1 cellular context compared by ENCODE assay signal in the genomic region with DNA sequence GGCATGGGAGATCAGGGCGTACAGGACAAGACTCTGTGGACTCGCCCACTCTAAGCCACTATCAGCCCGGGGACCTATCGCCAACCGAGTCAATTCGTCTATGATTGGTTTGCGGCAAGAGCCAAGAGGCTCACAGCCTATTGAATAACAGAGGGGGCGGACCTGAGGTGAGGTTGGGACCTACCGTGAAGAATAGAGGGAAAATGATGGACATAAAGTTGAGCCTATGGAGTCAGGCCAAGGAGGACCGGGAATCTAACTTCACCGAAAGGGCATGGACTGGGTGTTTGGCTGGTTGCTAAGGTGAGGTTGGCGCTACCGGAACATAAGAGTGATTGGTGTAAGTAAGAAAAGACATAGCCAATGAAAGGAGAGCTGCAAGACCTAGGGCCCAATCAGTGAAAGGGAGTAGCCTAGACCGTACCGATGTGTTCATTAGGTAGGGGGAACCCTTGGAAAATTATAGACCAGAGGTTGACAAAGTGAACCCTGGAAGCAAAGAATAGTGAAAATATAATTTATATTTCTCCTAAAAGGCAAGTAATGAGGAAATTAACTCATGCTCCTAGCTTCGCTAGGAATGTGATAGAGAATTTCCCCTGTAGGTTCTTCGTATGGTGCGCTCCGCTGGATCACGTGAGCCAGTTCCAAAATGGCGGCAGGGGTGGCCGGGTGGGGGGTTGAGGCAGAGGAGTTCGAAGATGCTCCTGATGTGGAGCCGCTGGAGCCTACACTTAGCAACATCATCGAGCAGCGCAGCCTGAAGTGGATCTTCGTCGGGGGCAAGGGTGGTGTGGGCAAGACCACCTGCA.
TF ChIP-seq lines count a peak whose summit lies in the region.

A gene (plus strand): TSS at position 644 of the 812 bp plus-strand sequence. CDS start 9 bp downstream, at position 653.

TF ChIP-seq in K562, 482 proteins besides CTCF, POLR2A, EP300 and RAD21 (continued from another document and continues in another):
- TF ChIP-seq, protein P1, sequence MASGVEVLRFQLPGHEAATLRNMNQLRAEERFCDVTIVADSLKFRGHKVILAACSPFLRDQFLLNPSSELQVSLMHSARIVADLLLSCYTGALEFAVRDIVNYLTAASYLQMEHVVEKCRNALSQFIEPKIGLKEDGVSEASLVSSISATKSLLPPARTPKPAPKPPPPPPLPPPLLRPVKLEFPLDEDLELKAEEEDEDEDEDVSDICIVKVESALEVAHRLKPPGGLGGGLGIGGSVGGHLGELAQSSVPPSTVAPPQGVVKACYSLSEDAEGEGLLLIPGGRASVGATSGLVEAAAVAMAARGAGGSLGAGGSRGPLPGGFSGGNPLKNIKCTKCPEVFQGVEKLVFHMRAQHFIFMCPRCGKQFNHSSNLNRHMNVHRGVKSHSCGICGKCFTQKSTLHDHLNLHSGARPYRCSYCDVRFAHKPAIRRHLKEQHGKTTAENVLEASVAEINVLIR (CRISPR knock-in tag; IDR thresholded peaks at IDR 0.05): no peak
- peak; percentile 11; the same call in 1 of the 2 replicates for TF ChIP-seq CREB1 (IDR thresholded peaks at IDR 0.05)
- TF ChIP-seq CREB1 (CRISPR knock-in tag; IDR thresholded peaks at IDR 0.05): no peak
- TF ChIP-seq, protein P2, sequence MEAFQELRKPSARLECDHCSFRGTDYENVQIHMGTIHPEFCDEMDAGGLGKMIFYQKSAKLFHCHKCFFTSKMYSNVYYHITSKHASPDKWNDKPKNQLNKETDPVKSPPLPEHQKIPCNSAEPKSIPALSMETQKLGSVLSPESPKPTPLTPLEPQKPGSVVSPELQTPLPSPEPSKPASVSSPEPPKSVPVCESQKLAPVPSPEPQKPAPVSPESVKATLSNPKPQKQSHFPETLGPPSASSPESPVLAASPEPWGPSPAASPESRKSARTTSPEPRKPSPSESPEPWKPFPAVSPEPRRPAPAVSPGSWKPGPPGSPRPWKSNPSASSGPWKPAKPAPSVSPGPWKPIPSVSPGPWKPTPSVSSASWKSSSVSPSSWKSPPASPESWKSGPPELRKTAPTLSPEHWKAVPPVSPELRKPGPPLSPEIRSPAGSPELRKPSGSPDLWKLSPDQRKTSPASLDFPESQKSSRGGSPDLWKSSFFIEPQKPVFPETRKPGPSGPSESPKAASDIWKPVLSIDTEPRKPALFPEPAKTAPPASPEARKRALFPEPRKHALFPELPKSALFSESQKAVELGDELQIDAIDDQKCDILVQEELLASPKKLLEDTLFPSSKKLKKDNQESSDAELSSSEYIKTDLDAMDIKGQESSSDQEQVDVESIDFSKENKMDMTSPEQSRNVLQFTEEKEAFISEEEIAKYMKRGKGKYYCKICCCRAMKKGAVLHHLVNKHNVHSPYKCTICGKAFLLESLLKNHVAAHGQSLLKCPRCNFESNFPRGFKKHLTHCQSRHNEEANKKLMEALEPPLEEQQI (IDR thresholded peaks at IDR 0.05): no peak; the same call in 1 of the 2 replicates
- no peak for TF ChIP-seq ZBED1 (IDR thresholded peaks at IDR 0.05)
- TF ChIP-seq, protein P3, sequence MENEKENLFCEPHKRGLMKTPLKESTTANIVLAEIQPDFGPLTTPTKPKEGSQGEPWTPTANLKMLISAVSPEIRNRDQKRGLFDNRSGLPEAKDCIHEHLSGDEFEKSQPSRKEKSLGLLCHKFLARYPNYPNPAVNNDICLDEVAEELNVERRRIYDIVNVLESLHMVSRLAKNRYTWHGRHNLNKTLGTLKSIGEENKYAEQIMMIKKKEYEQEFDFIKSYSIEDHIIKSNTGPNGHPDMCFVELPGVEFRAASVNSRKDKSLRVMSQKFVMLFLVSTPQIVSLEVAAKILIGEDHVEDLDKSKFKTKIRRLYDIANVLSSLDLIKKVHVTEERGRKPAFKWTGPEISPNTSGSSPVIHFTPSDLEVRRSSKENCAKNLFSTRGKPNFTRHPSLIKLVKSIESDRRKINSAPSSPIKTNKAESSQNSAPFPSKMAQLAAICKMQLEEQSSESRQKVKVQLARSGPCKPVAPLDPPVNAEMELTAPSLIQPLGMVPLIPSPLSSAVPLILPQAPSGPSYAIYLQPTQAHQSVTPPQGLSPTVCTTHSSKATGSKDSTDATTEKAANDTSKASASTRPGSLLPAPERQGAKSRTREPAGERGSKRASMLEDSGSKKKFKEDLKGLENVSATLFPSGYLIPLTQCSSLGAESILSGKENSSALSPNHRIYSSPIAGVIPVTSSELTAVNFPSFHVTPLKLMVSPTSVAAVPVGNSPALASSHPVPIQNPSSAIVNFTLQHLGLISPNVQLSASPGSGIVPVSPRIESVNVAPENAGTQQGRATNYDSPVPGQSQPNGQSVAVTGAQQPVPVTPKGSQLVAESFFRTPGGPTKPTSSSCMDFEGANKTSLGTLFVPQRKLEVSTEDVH (IDR thresholded peaks at IDR 0.05; ENCODE audit: low read depth, partially characterized antibody): no peak
- TF ChIP-seq EWSR1 (IDR thresholded peaks at IDR 0.05; ENCODE audit: borderline replicate concordance, low read depth, partially characterized antibody): no peak
- TF ChIP-seq PHTF2 (CRISPR knock-in tag; IDR thresholded peaks at IDR 0.05): no peak
- TF ChIP-seq ARNT (IDR thresholded peaks at IDR 0.05): peak; percentile 44 to 68; a peak in 2 of 4 replicates
- TF ChIP-seq, protein P4, sequence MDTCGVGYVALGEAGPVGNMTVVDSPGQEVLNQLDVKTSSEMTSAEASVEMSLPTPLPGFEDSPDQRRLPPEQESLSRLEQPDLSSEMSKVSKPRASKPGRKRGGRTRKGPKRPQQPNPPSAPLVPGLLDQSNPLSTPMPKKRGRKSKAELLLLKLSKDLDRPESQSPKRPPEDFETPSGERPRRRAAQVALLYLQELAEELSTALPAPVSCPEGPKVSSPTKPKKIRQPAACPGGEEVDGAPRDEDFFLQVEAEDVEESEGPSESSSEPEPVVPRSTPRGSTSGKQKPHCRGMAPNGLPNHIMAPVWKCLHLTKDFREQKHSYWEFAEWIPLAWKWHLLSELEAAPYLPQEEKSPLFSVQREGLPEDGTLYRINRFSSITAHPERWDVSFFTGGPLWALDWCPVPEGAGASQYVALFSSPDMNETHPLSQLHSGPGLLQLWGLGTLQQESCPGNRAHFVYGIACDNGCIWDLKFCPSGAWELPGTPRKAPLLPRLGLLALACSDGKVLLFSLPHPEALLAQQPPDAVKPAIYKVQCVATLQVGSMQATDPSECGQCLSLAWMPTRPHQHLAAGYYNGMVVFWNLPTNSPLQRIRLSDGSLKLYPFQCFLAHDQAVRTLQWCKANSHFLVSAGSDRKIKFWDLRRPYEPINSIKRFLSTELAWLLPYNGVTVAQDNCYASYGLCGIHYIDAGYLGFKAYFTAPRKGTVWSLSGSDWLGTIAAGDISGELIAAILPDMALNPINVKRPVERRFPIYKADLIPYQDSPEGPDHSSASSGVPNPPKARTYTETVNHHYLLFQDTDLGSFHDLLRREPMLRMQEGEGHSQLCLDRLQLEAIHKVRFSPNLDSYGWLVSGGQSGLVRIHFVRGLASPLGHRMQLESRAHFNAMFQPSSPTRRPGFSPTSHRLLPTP (IDR thresholded peaks at IDR 0.05; ENCODE audit: borderline replicate concordance, extremely low read depth, insufficient read length): no peak
- no peak for TF ChIP-seq CBX3 (IDR thresholded peaks at IDR 0.05; ENCODE audit: borderline replicate concordance in 1 of 2, low read length in 2 of 2)
- TF ChIP-seq, protein P5, sequence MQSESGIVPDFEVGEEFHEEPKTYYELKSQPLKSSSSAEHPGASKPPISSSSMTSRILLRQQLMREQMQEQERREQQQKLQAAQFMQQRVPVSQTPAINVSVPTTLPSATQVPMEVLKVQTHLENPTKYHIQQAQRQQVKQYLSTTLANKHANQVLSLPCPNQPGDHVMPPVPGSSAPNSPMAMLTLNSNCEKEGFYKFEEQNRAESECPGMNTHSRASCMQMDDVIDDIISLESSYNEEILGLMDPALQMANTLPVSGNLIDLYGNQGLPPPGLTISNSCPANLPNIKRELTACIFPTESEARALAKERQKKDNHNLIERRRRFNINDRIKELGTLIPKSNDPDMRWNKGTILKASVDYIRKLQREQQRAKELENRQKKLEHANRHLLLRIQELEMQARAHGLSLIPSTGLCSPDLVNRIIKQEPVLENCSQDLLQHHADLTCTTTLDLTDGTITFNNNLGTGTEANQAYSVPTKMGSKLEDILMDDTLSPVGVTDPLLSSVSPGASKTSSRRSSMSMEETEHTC (IDR thresholded peaks at IDR 0.05): no peak; the same call in 1 of the 2 replicates
- 0 out of 4 replicates have a peak, but pooled peaks of 1 of the 2 experiments have one; percentile 55 for TF ChIP-seq SRF (CRISPR knock-in tag; IDR thresholded peaks at IDR 0.05)
- TF ChIP-seq ZKSCAN8 (CRISPR knock-in tag; IDR thresholded peaks at IDR 0.05): no peak
- TF ChIP-seq ZKSCAN3 (CRISPR knock-in tag; IDR thresholded peaks at IDR 0.05): no peak
- TF ChIP-seq, protein P6, sequence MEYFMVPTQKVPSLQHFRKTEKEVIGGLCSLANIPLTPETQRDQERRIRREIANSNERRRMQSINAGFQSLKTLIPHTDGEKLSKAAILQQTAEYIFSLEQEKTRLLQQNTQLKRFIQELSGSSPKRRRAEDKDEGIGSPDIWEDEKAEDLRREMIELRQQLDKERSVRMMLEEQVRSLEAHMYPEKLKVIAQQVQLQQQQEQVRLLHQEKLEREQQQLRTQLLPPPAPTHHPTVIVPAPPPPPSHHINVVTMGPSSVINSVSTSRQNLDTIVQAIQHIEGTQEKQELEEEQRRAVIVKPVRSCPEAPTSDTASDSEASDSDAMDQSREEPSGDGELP (CRISPR knock-in tag; IDR thresholded peaks at IDR 0.05; ENCODE audit: borderline replicate concordance): no peak; the same call in 1 of the 2 replicates
- TF ChIP-seq FOSL1 (tag; conservative IDR thresholded peaks at IDR 0.05): 0 out of 2 replicates have a peak, but pooled peaks have one; percentile 23
- no peak for TF ChIP-seq ZNF79 (CRISPR knock-in tag; IDR thresholded peaks at IDR 0.05; ENCODE audit: low read depth)
- no peak for TF ChIP-seq ZNF197 (CRISPR knock-in tag; IDR thresholded peaks at IDR 0.05; ENCODE audit: low read depth)
- TF ChIP-seq ZNF77 (CRISPR knock-in tag; IDR thresholded peaks at IDR 0.05): no peak
- TF ChIP-seq, protein P7, sequence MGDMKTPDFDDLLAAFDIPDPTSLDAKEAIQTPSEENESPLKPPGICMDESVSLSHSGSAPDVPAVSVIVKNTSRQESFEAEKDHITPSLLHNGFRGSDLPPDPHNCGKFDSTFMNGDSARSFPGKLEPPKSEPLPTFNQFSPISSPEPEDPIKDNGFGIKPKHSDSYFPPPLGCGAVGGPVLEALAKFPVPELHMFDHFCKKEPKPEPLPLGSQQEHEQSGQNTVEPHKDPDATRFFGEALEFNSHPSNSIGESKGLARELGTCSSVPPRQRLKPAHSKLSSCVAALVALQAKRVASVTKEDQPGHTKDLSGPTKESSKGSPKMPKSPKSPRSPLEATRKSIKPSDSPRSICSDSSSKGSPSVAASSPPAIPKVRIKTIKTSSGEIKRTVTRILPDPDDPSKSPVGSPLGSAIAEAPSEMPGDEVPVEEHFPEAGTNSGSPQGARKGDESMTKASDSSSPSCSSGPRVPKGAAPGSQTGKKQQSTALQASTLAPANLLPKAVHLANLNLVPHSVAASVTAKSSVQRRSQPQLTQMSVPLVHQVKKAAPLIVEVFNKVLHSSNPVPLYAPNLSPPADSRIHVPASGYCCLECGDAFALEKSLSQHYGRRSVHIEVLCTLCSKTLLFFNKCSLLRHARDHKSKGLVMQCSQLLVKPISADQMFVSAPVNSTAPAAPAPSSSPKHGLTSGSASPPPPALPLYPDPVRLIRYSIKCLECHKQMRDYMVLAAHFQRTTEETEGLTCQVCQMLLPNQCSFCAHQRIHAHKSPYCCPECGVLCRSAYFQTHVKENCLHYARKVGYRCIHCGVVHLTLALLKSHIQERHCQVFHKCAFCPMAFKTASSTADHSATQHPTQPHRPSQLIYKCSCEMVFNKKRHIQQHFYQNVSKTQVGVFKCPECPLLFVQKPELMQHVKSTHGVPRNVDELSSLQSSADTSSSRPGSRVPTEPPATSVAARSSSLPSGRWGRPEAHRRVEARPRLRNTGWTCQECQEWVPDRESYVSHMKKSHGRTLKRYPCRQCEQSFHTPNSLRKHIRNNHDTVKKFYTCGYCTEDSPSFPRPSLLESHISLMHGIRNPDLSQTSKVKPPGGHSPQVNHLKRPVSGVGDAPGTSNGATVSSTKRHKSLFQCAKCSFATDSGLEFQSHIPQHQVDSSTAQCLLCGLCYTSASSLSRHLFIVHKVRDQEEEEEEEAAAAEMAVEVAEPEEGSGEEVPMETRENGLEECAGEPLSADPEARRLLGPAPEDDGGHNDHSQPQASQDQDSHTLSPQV (IDR thresholded peaks at IDR 0.05): no peak
- TF ChIP-seq MECOM (CRISPR knock-in tag; IDR thresholded peaks at IDR 0.05): no peak
- TF ChIP-seq SIN3B (IDR thresholded peaks at IDR 0.05; ENCODE audit: low read depth): peak; percentile 100
- TF ChIP-seq ZNF764 (CRISPR knock-in tag; IDR thresholded peaks at IDR 0.05; ENCODE audit: low read depth): no peak
- TF ChIP-seq ZNF134 (CRISPR knock-in tag; conservative IDR thresholded peaks at IDR 0.05): no peak
- TF ChIP-seq TCF3 (CRISPR knock-in tag; IDR thresholded peaks at IDR 0.05): no peak
- no peak for TF ChIP-seq EHMT2 (IDR thresholded peaks at IDR 0.05)
- peak; percentile 33 for TF ChIP-seq POU5F1 (IDR thresholded peaks at IDR 0.05; ENCODE audit: borderline replicate concordance, low read depth, low read length, partially characterized antibody)
- TF ChIP-seq RBFOX2 (IDR thresholded peaks at IDR 0.05; ENCODE audit: low read depth, low read length): peak; percentile 83
- TF ChIP-seq CEBPB (tag; IDR thresholded peaks at IDR 0.05): no peak
- TF ChIP-seq, protein P8, sequence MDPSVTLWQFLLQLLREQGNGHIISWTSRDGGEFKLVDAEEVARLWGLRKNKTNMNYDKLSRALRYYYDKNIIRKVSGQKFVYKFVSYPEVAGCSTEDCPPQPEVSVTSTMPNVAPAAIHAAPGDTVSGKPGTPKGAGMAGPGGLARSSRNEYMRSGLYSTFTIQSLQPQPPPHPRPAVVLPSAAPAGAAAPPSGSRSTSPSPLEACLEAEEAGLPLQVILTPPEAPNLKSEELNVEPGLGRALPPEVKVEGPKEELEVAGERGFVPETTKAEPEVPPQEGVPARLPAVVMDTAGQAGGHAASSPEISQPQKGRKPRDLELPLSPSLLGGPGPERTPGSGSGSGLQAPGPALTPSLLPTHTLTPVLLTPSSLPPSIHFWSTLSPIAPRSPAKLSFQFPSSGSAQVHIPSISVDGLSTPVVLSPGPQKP (CRISPR knock-in tag; IDR thresholded peaks at IDR 0.05): no peak
- no peak for TF ChIP-seq SMARCA5 (IDR thresholded peaks at IDR 0.05)
- TF ChIP-seq SMARCB1 (IDR thresholded peaks at IDR 0.05; ENCODE audit: insufficient read length, low read depth): no peak
- TF ChIP-seq SETDB1 (IDR thresholded peaks at IDR 0.05; ENCODE audit: low read length): no peak
